Comparison of ENCODE assay signal across 1 cellular context in genomic region chr13:23749288-23749880, GRCh38.
TF ChIP-seq lines count a peak whose summit lies in the region.

No MANE protein-coding gene starts in this region.

TF ChIP-seq in H1, 55 proteins besides CTCF, POLR2A, EP300 and RAD21:
- TF ChIP-seq TCF12 (IDR thresholded peaks at IDR 0.05; ENCODE audit: low read depth, low read length) (no peak), MAX (IDR thresholded peaks at IDR 0.05) (no peak), CHD1 (IDR thresholded peaks at IDR 0.05; ENCODE audit: low read depth, low read length) (no peak), KDM5A (IDR thresholded peaks at IDR 0.05; ENCODE audit: low read length) (no peak), MAFK (IDR thresholded peaks at IDR 0.05; ENCODE audit: low read depth, low read length) (no peak), HDAC6 (IDR thresholded peaks at IDR 0.05; ENCODE audit: low read depth, low read length) (no peak), BRCA1 (IDR thresholded peaks at IDR 0.05; ENCODE audit: low read depth, low read length) (no peak), NRF1 (IDR thresholded peaks at IDR 0.05; ENCODE audit: low read depth, low read length) (no peak), SAP30 (IDR thresholded peaks at IDR 0.05; ENCODE audit: insufficient read depth, insufficient replicate concordance, low read length) (no peak), CREB1 (IDR thresholded peaks at IDR 0.05) (no peak), HDAC2 (IDR thresholded peaks at IDR 0.05; ENCODE audit: borderline replicate concordance in 1 of 2, low read depth in 2 of 2, low read length in 2 of 2) (no peak), GTF2F1 (IDR thresholded peaks at IDR 0.05; ENCODE audit: borderline replicate concordance, low read depth, low read length) (no peak), BACH1 (IDR thresholded peaks at IDR 0.05; ENCODE audit: low read length) (no peak), JUN (IDR thresholded peaks at IDR 0.05; ENCODE audit: low read depth, low read length) (no peak), SP2 (IDR thresholded peaks at IDR 0.05; ENCODE audit: low read length) (no peak), TAF1 (IDR thresholded peaks at IDR 0.05; ENCODE audit: low read depth, low read length) (no peak)
